8 cellular contexts compared by ENCODE assay signal in genomic region chr18:48538531-48539405, GRCh38. TPM values are rescaled to one million over a fixed set of nuclear protein-coding genes. Genes with fewer than 3 reads are reported as not detected.
DNase-seq lines count a peak whose midpoint lies in the region; ATAC-seq, FAIRE-seq and TF ChIP-seq lines count a peak whose summit lies in the region.

CTIF (plus strand) TSS chr18:48539031; CDS start chr18:48619566, 80,535 bp downstream.

- peaks cover 4% of the 10 kb centered on the region for H3K36me3 Mint-ChIP-seq in chondrocyte (ENCODE audit: low read depth)

- peak; percentile 92 for DNase-seq in AG09319 (ENCODE audit: extremely low read depth, low read depth)
- DNase-seq in NCI-H2227 treated with DMSO at 0.1 percent for 48 hours (lab: John Stamatoyannopoulos, UW) = peak; percentile 94
- peak in 3 of 4 experiments; percentile 9 to 42 (median 9) for DNase-seq in activated CD4-positive, CD25-positive, alpha-beta regulatory T cell (lab: John Stamatoyannopoulos, UW)
- DNase-seq in chondrocyte (ENCODE audit: low spot score) = peak; percentile 98
- peak; percentile 85 for DNase-seq in keratinocyte (ENCODE audit: low read depth, low spot score)
- peak; percentile 40 to 76 for DNase-seq in stimulated activated CD4-positive, alpha-beta T cell treated with anti-CD3 and anti-CD28 coated beads, Interleukin-12 subunit alpha, Interleukin-12 subunit beta, amount 100 ng/mL, for 24 hours (ENCODE audit: low read depth in 2 of 2)

- no peaks in the 10 kb centered on the region for H3K27me3 ChIP-seq in keratinocyte (ENCODE audit: control insufficient read depth, extremely low read depth, insufficient read depth, low read length)

- peak within 1 kb of the TSS; percentile 93 for H3K9ac ChIP-seq in keratinocyte (ENCODE audit: control insufficient read depth, extremely low read depth, insufficient read depth, low read length)

- peaks cover 29% of the 10 kb centered on the region for H3K4me1 ChIP-seq in keratinocyte (ENCODE audit: control insufficient read depth, extremely low read depth, insufficient read depth, low read length)

- H3K36me3 ChIP-seq in keratinocyte (ENCODE audit: control insufficient read depth in 2 of 2, extremely low read depth in 1 of 2, insufficient read depth in 2 of 2, low read length in 2 of 2) = no peaks in the 10 kb centered on the region

- peak; percentile 86 for FAIRE-seq in keratinocyte (lab: Jason Lieb, UNC)

- peak within 1 kb of the TSS; percentile 96 for H3K27ac Mint-ChIP-seq in chondrocyte (ENCODE audit: unreplicated experiment)

- H3K27me3 Mint-ChIP-seq in chondrocyte (ENCODE audit: low read depth) = no peaks in the 10 kb centered on the region

- dilution Hi-C loops in keratinocyte (cut with MboI; ENCODE audit: extremely low pct_ligation_motif_present, low sequenced_read_pairs) = no loop called here

- peak; percentile 42 for TF ChIP-seq POLR2A in GM18951 (IDR thresholded peaks at IDR 0.05; ENCODE audit: extremely low read depth, insufficient read depth, insufficient read length)

- peaks cover 36% of the 10 kb centered on the region for H3K79me2 ChIP-seq in keratinocyte (ENCODE audit: control insufficient read depth, insufficient read depth, low read length)

- TF ChIP-seq CTCF in AG09319 (IDR thresholded peaks at IDR 0.05; ENCODE audit: low read depth, low read length) (no peak), chondrocyte (IDR thresholded peaks at IDR 0.05) (no peak), keratinocyte (optimal IDR thresholded peaks at IDR 0.05 in 1 of 3, IDR thresholded peaks at IDR 0.05 in 1 of 3, conservative IDR thresholded peaks at IDR 0.05 in 1 of 3; ENCODE audit: extremely low read depth in 1 of 3, insufficient read depth in 2 of 3, low read length in 3 of 3) (no peak)

- peak within 1 kb of the TSS; percentile 94 for H3K4me3 Mint-ChIP-seq in chondrocyte (ENCODE audit: unreplicated experiment)

- H3K4me2 ChIP-seq in keratinocyte (ENCODE audit: control insufficient read depth, extremely low read depth, insufficient read depth, low read depth, low read length) = peak within 1 kb of the TSS; percentile 82

- H2AFZ ChIP-seq in keratinocyte (ENCODE audit: control insufficient read depth, low read length) = peak within 1 kb of the TSS; percentile 94

- H4K20me1 ChIP-seq in keratinocyte (ENCODE audit: control insufficient read depth, extremely low read depth, insufficient read depth, low read length) = peaks cover 2% of the 10 kb centered on the region

- H3K4me3 ChIP-seq in keratinocyte (ENCODE audit: control insufficient read depth in 2 of 3, extremely low read depth in 1 of 3, insufficient read depth in 2 of 3, low read depth in 1 of 3, low read length in 3 of 3) = peak within 1 kb of the TSS; percentile 72 to 91 (median 83)

- peak; percentile 72 for ATAC-seq in HG03159 (IDR thresholded peaks at IDR 0.05; ENCODE audit: unreplicated experiment)

- no peaks in the 10 kb centered on the region for H3K9me3 Mint-ChIP-seq in chondrocyte (ENCODE audit: low read depth)

- in situ Hi-C loops in GM18951 (cut with MboI; ENCODE audit: low sequenced_read_pairs, unreplicated experiment) = no loop called here

- H3K9me3 ChIP-seq in keratinocyte (ENCODE audit: control insufficient read depth, low read depth, low read length) = no peaks in the 10 kb centered on the region

- peak within 1 kb of the TSS; percentile 89 for H3K27ac ChIP-seq in keratinocyte (ENCODE audit: control insufficient read depth, insufficient read depth, low read length)

- H3K9me1 ChIP-seq in keratinocyte (ENCODE audit: control insufficient read depth, extremely low read depth, insufficient read depth, low read length) = no peaks in the 10 kb centered on the region

- peaks cover 57% of the 10 kb centered on the region for H3K4me1 Mint-ChIP-seq in chondrocyte (ENCODE audit: low read depth)

RNA-seq across cellular contexts. Expression of gene CTIF, which starts in this region (rescaled TPM):
- 173 to 236 TPM (median 184 TPM) in 3 replicates for total RNA-seq in chondrocyte
- 13.6 to 21.9 TPM (median 15.0 TPM) in 3 replicates for polyA plus RNA-seq in keratinocyte
- polyA plus RNA-seq in keratinocyte (2011; ENCODE audit: low read depth) = 17.5 TPM
- polyA plus RNA-seq in keratinocyte (2011; cell fraction: cytosol; rRNA removed) = 9.1 and 14.6 TPM in 2 replicates
- polyA plus RNA-seq in keratinocyte (2011; cell fraction: nucleus; rRNA removed) = 39.1 and 50.4 TPM in 2 replicates
- 24.1 and 30.8 TPM in 2 replicates for polyA plus RNA-seq in keratinocyte (2012; ENCODE audit: low replicate concordance)
- 32.1 to 53.2 TPM (median 34.4 TPM) in 3 replicates for polyA minus RNA-seq in keratinocyte
- 20.9 TPM for polyA minus RNA-seq in keratinocyte (2011; cell fraction: cytosol; rRNA and poly(A)+ RNA removed)
- polyA minus RNA-seq in keratinocyte (2011; cell fraction: nucleus; rRNA and poly(A)+ RNA removed) = 32.9 and 56.7 TPM in 2 replicates

Comparison
In these comparisons a context has a peak if more than half of its experiments do, and no peak if none do; other contexts are left out.
1. Peak in every context shown above with its lines: DNase-seq, ATAC-seq, H3K4me3 ChIP-seq and H3K27ac ChIP-seq.
2. DNase-seq: peak in every context shown above with its lines; median percentile 98 in chondrocyte; 94 in NCI-H2227 treated with DMSO at 0.1 percent for 48 hours; 92 in AG09319; 85 in keratinocyte; 58 in stimulated activated CD4-positive, alpha-beta T cell treated with anti-CD3 and anti-CD28 coated beads, Interleukin-12 subunit alpha, Interleukin-12 subunit beta, amount 100 ng/mL, for 24 hours; 9 in activated CD4-positive, CD25-positive, alpha-beta regulatory T cell.